ENCODE assay signal across 1 cellular context in the genomic region with DNA sequence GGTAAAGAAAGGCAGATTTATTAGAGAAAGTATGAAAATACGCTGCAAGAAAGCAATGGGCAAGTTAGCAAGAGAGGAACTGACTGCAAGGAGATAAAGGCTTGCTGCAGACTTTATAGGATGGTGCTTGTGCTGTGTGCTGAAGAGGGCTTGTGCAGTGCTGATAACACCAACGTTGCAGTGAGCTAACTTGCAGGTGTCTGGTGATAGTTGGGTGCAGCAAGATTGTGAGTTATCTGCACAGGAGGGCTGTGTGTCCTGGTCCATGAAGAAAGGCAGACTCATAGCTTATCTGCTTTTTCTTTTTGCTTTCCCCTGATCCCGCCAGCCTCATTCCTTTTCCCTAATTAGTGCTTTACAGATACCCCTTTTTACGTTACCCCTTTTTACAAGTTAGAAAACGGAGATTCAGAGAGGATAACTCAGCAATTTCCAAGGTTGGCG.
TF ChIP-seq lines count a peak whose summit lies in the region.

No MANE protein-coding gene starts in this region.

TF ChIP-seq in K562, 482 proteins besides CTCF, POLR2A, EP300 and RAD21 (continued from another document and continues in another):
- TF ChIP-seq, protein P1, sequence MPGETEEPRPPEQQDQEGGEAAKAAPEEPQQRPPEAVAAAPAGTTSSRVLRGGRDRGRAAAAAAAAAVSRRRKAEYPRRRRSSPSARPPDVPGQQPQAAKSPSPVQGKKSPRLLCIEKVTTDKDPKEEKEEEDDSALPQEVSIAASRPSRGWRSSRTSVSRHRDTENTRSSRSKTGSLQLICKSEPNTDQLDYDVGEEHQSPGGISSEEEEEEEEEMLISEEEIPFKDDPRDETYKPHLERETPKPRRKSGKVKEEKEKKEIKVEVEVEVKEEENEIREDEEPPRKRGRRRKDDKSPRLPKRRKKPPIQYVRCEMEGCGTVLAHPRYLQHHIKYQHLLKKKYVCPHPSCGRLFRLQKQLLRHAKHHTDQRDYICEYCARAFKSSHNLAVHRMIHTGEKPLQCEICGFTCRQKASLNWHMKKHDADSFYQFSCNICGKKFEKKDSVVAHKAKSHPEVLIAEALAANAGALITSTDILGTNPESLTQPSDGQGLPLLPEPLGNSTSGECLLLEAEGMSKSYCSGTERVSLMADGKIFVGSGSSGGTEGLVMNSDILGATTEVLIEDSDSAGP (CRISPR knock-in tag; IDR thresholded peaks at IDR 0.05), result no peak
- TF ChIP-seq NR4A1 (CRISPR knock-in tag; IDR thresholded peaks at IDR 0.05) (no peak), NR4A1 (tag; IDR thresholded peaks at IDR 0.05) (peak; percentile 86), PHB (CRISPR knock-in tag; IDR thresholded peaks at IDR 0.05) (no peak), MAZ (CRISPR knock-in tag; conservative IDR thresholded peaks at IDR 0.05 in 1 of 2, IDR thresholded peaks at IDR 0.05 in 1 of 2) (0 out of 4 replicates have a peak, but pooled peaks of 1 of the 2 experiments have one; percentile 36), ELF1 (tag; IDR thresholded peaks at IDR 0.05) (no peak), SMAD2 (IDR thresholded peaks at IDR 0.05; ENCODE audit: low read depth, low read length) (no peak), SIRT6 (IDR thresholded peaks at IDR 0.05; ENCODE audit: low read depth, low read length) (no peak), BMI1 (IDR thresholded peaks at IDR 0.05; ENCODE audit: low read length) (no peak), TSC22D4 (tag; IDR thresholded peaks at IDR 0.05) (no peak), ZNF778 (CRISPR knock-in tag; IDR thresholded peaks at IDR 0.05) (no peak), CEBPG (CRISPR knock-in tag; IDR thresholded peaks at IDR 0.05) (no peak), CEBPG (tag; conservative IDR thresholded peaks at IDR 0.05 in 1 of 2, IDR thresholded peaks at IDR 0.05 in 1 of 2) (no peak), BACH1 (tag; IDR thresholded peaks at IDR 0.05) (no peak), NR3C1 (CRISPR knock-in tag; IDR thresholded peaks at IDR 0.05) (no peak), SMAD1 (IDR thresholded peaks at IDR 0.05; ENCODE audit: low read depth, low read length, partially characterized antibody) (peak; percentile 75), HNRNPL (IDR thresholded peaks at IDR 0.05; ENCODE audit: low read depth, low read length) (no peak), ZFP36 (IDR thresholded peaks at IDR 0.05; ENCODE audit: low read depth, low read length, partially characterized antibody) (peak; percentile 22), SMAD3 (CRISPR knock-in tag; conservative IDR thresholded peaks at IDR 0.05) (no peak), POU5F1 (IDR thresholded peaks at IDR 0.05; ENCODE audit: borderline replicate concordance, low read depth, low read length, partially characterized antibody) (no peak), FOSL1 (tag; conservative IDR thresholded peaks at IDR 0.05) (peak; percentile 72), E2F3 (CRISPR knock-in tag; IDR thresholded peaks at IDR 0.05) (no peak), EZH2 (IDR thresholded peaks at IDR 0.05; ENCODE audit: borderline replicate concordance, low read depth, low read length) (no peak; the same call in 1 of the 2 replicates), CCAR2 (IDR thresholded peaks at IDR 0.05; ENCODE audit: low read depth, low read length) (no peak), CBFA2T2 (conservative IDR thresholded peaks at IDR 0.05) (peak; percentile 100), ETV1 (tag; conservative IDR thresholded peaks at IDR 0.05; ENCODE audit: low read depth) (0 out of 2 replicates have a peak, but pooled peaks have one; percentile 16), ZNF75A (CRISPR knock-in tag; IDR thresholded peaks at IDR 0.05) (no peak), ZFP30 (CRISPR knock-in tag; IDR thresholded peaks at IDR 0.05; ENCODE audit: borderline replicate concordance) (no peak), SRSF3 (IDR thresholded peaks at IDR 0.05; ENCODE audit: insufficient read depth, low read length) (no peak), EGR1 (conservative IDR thresholded peaks at IDR 0.05) (0 out of 2 replicates have a peak, but pooled peaks have one; percentile 31), SP2 (IDR thresholded peaks at IDR 0.05; ENCODE audit: extremely low read depth, low read depth, low read length, poor library complexity, severe bottlenecking) (no peak)
- TF ChIP-seq, protein P2, sequence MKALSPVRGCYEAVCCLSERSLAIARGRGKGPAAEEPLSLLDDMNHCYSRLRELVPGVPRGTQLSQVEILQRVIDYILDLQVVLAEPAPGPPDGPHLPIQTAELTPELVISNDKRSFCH (CRISPR knock-in tag; IDR thresholded peaks at IDR 0.05), result no peak
- TF ChIP-seq, protein P2 (tag; IDR thresholded peaks at IDR 0.05), result 0 out of 2 replicates have a peak, but pooled peaks have one; percentile 42
- TF ChIP-seq, protein P3, sequence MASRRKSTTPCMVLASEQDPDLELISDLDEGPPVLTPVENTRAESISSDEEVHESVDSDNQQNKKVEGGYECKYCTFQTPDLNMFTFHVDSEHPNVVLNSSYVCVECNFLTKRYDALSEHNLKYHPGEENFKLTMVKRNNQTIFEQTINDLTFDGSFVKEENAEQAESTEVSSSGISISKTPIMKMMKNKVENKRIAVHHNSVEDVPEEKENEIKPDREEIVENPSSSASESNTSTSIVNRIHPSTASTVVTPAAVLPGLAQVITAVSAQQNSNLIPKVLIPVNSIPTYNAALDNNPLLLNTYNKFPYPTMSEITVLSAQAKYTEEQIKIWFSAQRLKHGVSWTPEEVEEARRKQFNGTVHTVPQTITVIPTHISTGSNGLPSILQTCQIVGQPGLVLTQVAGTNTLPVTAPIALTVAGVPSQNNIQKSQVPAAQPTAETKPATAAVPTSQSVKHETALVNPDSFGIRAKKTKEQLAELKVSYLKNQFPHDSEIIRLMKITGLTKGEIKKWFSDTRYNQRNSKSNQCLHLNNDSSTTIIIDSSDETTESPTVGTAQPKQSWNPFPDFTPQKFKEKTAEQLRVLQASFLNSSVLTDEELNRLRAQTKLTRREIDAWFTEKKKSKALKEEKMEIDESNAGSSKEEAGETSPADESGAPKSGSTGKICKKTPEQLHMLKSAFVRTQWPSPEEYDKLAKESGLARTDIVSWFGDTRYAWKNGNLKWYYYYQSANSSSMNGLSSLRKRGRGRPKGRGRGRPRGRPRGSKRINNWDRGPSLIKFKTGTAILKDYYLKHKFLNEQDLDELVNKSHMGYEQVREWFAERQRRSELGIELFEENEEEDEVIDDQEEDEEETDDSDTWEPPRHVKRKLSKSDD (conservative IDR thresholded peaks at IDR 0.05; ENCODE audit: low read length), result no peak
- TF ChIP-seq, protein P4, sequence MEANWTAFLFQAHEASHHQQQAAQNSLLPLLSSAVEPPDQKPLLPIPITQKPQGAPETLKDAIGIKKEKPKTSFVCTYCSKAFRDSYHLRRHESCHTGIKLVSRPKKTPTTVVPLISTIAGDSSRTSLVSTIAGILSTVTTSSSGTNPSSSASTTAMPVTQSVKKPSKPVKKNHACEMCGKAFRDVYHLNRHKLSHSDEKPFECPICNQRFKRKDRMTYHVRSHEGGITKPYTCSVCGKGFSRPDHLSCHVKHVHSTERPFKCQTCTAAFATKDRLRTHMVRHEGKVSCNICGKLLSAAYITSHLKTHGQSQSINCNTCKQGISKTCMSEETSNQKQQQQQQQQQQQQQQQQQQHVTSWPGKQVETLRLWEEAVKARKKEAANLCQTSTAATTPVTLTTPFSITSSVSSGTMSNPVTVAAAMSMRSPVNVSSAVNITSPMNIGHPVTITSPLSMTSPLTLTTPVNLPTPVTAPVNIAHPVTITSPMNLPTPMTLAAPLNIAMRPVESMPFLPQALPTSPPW (CRISPR knock-in tag; IDR thresholded peaks at IDR 0.05), result peak; percentile 44
- TF ChIP-seq, protein P5, sequence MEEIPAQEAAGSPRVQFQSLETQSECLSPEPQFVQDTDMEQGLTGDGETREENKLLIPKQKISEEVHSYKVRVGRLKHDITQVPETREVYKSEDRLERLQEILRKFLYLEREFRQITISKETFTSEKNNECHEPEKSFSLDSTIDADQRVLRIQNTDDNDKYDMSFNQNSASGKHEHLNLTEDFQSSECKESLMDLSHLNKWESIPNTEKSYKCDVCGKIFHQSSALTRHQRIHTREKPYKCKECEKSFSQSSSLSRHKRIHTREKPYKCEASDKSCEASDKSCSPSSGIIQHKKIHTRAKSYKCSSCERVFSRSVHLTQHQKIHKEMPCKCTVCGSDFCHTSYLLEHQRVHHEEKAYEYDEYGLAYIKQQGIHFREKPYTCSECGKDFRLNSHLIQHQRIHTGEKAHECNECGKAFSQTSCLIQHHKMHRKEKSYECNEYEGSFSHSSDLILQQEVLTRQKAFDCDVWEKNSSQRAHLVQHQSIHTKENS (CRISPR knock-in tag; IDR thresholded peaks at IDR 0.05), result no peak
- TF ChIP-seq, protein P6, sequence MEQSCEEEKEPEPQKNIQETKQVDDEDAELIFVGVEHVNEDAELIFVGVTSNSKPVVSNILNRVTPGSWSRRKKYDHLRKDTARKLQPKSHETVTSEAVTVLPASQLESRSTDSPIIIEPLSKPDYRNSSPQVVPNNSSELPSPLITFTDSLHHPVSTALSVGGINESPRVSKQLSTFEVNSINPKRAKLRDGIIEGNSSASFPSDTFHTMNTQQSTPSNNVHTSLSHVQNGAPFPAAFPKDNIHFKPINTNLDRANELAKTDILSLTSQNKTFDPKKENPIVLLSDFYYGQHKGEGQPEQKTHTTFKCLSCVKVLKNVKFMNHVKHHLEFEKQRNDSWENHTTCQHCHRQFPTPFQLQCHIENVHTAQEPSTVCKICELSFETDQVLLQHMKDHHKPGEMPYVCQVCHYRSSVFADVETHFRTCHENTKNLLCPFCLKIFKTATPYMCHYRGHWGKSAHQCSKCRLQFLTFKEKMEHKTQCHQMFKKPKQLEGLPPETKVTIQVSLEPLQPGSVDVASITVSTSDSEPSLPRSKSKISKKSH (CRISPR knock-in tag; IDR thresholded peaks at IDR 0.05), result no peak
- TF ChIP-seq, protein P7, sequence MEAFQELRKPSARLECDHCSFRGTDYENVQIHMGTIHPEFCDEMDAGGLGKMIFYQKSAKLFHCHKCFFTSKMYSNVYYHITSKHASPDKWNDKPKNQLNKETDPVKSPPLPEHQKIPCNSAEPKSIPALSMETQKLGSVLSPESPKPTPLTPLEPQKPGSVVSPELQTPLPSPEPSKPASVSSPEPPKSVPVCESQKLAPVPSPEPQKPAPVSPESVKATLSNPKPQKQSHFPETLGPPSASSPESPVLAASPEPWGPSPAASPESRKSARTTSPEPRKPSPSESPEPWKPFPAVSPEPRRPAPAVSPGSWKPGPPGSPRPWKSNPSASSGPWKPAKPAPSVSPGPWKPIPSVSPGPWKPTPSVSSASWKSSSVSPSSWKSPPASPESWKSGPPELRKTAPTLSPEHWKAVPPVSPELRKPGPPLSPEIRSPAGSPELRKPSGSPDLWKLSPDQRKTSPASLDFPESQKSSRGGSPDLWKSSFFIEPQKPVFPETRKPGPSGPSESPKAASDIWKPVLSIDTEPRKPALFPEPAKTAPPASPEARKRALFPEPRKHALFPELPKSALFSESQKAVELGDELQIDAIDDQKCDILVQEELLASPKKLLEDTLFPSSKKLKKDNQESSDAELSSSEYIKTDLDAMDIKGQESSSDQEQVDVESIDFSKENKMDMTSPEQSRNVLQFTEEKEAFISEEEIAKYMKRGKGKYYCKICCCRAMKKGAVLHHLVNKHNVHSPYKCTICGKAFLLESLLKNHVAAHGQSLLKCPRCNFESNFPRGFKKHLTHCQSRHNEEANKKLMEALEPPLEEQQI (IDR thresholded peaks at IDR 0.05), result peak; percentile 97
- TF ChIP-seq, protein P8, sequence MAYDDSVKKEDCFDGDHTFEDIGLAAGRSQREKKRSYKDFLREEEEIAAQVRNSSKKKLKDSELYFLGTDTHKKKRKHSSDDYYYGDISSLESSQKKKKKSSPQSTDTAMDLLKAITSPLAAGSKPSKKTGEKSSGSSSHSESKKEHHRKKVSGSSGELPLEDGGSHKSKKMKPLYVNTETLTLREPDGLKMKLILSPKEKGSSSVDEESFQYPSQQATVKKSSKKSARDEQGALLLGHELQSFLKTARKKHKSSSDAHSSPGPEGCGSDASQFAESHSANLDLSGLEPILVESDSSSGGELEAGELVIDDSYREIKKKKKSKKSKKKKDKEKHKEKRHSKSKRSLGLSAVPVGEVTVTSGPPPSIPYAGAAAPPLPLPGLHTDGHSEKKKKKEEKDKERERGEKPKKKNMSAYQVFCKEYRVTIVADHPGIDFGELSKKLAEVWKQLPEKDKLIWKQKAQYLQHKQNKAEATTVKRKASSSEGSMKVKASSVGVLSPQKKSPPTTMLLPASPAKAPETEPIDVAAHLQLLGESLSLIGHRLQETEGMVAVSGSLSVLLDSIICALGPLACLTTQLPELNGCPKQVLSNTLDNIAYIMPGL (CRISPR knock-in tag; IDR thresholded peaks at IDR 0.05), result no peak
- TF ChIP-seq, protein P9, sequence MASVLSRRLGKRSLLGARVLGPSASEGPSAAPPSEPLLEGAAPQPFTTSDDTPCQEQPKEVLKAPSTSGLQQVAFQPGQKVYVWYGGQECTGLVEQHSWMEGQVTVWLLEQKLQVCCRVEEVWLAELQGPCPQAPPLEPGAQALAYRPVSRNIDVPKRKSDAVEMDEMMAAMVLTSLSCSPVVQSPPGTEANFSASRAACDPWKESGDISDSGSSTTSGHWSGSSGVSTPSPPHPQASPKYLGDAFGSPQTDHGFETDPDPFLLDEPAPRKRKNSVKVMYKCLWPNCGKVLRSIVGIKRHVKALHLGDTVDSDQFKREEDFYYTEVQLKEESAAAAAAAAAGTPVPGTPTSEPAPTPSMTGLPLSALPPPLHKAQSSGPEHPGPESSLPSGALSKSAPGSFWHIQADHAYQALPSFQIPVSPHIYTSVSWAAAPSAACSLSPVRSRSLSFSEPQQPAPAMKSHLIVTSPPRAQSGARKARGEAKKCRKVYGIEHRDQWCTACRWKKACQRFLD (CRISPR knock-in tag; IDR thresholded peaks at IDR 0.05), result peak; percentile 77; the same call in 1 of the 2 replicates
- TF ChIP-seq, protein P10, sequence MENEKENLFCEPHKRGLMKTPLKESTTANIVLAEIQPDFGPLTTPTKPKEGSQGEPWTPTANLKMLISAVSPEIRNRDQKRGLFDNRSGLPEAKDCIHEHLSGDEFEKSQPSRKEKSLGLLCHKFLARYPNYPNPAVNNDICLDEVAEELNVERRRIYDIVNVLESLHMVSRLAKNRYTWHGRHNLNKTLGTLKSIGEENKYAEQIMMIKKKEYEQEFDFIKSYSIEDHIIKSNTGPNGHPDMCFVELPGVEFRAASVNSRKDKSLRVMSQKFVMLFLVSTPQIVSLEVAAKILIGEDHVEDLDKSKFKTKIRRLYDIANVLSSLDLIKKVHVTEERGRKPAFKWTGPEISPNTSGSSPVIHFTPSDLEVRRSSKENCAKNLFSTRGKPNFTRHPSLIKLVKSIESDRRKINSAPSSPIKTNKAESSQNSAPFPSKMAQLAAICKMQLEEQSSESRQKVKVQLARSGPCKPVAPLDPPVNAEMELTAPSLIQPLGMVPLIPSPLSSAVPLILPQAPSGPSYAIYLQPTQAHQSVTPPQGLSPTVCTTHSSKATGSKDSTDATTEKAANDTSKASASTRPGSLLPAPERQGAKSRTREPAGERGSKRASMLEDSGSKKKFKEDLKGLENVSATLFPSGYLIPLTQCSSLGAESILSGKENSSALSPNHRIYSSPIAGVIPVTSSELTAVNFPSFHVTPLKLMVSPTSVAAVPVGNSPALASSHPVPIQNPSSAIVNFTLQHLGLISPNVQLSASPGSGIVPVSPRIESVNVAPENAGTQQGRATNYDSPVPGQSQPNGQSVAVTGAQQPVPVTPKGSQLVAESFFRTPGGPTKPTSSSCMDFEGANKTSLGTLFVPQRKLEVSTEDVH (IDR thresholded peaks at IDR 0.05; ENCODE audit: low read depth, partially characterized antibody), result peak; percentile 55
